Comparison of ENCODE assay signal across 8 cellular contexts in genomic region chr19:2425622-2426581, GRCh38. TPM values are rescaled to one million over a fixed set of nuclear protein-coding genes. Genes with fewer than 3 reads are reported as not detected.
A peak's percentile ranks its signal among the peaks of the same experiment; 100 is the strongest.
DNase-seq lines count a peak whose midpoint lies in the region; ATAC-seq and TF ChIP-seq lines count a peak whose summit lies in the region.

No MANE protein-coding gene starts in this region.

- H3K9me3 ChIP-seq in left lung (no peaks in the 10 kb centered on the region), thoracic aorta (no peaks in the 10 kb centered on the region)

- H3K27ac Mint-ChIP-seq in activated T-cell treated with anti-CD3 and anti-CD28 coated beads, Interleukin-2, amount 50 U/mL, for 72 hours: peak overlapping the region; percentile 50
- peak overlapping the region; percentile 98 for H3K27ac Mint-ChIP-seq in activated naive CD8-positive, alpha-beta T cell treated with anti-CD3 and anti-CD28 coated beads for 36 hours

- no peaks in the 10 kb centered on the region for H3K9me3 Mint-ChIP-seq in activated T-cell treated with anti-CD3 and anti-CD28 coated beads, Interleukin-2, amount 50 U/mL, for 72 hours
- no peaks in the 10 kb centered on the region for H3K9me3 Mint-ChIP-seq in activated naive CD8-positive, alpha-beta T cell treated with anti-CD3 and anti-CD28 coated beads for 36 hours

- no peaks in the 10 kb centered on the region for H3K27me3 ChIP-seq in left lung
- H3K27me3 ChIP-seq in thoracic aorta (replicated peaks; ENCODE audit: insufficient read depth): no peaks in the 10 kb centered on the region

- H3K4me1 ChIP-seq in left lung: peaks cover 18 to 38% of the 10 kb centered on the region in 2 donors
- peaks cover 8 to 34% of the 10 kb centered on the region in 2 donors for H3K4me1 ChIP-seq in thoracic aorta (ENCODE audit: control insufficient read depth in 1 of 2, low read depth in 2 of 2)

- no peak for ATAC-seq in activated T-cell treated with anti-CD3 and anti-CD28 coated beads, Interleukin-2, amount 50 U/mL, for 72 hours (replicated peaks in 1 of 2)
- ATAC-seq in left lung: no peak
- ATAC-seq in thoracic aorta (ENCODE audit: insufficient number of reproducible peaks, low FRiP score, low read depth): no peak
- ATAC-seq in HG02885 (IDR thresholded peaks at IDR 0.05; ENCODE audit: poor library complexity, unreplicated experiment): no peak

- H3K27ac ChIP-seq in left lung (no peak overlapping the region), thoracic aorta (no peak overlapping the region)

- peaks cover 1 to 2% of the 10 kb centered on the region in 2 donors for H3K36me3 Mint-ChIP-seq in activated T-cell treated with anti-CD3 and anti-CD28 coated beads, Interleukin-2, amount 50 U/mL, for 72 hours (ENCODE audit: insufficient read depth in 2 of 2)
- peaks cover 16% of the 10 kb centered on the region for H3K36me3 Mint-ChIP-seq in activated naive CD8-positive, alpha-beta T cell treated with anti-CD3 and anti-CD28 coated beads for 36 hours

- DNase-seq in activated T-cell treated with anti-CD3 and anti-CD28 coated beads, Interleukin-2, amount 50 U/mL, for 72 hours: no peak
- DNase-seq in activated T-cell treated with anti-CD3 and anti-CD28 coated beads, Interleukin-2, amount 50 U/mL, for 48 hours: no peak
- no peak for DNase-seq in activated naive CD8-positive, alpha-beta T cell treated with anti-CD3 and anti-CD28 coated beads for 36 hours
- DNase-seq in left lung (peak in 1 of 2 donors; percentile 56), thoracic aorta (ENCODE audit: low spot score) (no peak), NCI-H1092 (lab: John Stamatoyannopoulos, UW) (no peak), iPS-NIHi11 (ENCODE audit: low spot score) (no peak)

- intact Hi-C loops in left lung (cut with DNase I): no loop called here

- H3K4me1 Mint-ChIP-seq in activated T-cell treated with anti-CD3 and anti-CD28 coated beads, Interleukin-2, amount 50 U/mL, for 72 hours (ENCODE audit: low read depth): peaks cover 14% of the 10 kb centered on the region
- peaks cover 12% of the 10 kb centered on the region for H3K4me1 Mint-ChIP-seq in activated naive CD8-positive, alpha-beta T cell treated with anti-CD3 and anti-CD28 coated beads for 36 hours

- H3K4me3 ChIP-seq in left lung: peak overlapping the region; percentile 79 to 98
- H3K4me3 ChIP-seq in thoracic aorta: peak overlapping the region; percentile 79

- no peaks in the 10 kb centered on the region for H3K27me3 Mint-ChIP-seq in activated T-cell treated with anti-CD3 and anti-CD28 coated beads, Interleukin-2, amount 50 U/mL, for 72 hours (ENCODE audit: low read depth)
- H3K27me3 Mint-ChIP-seq in activated naive CD8-positive, alpha-beta T cell treated with anti-CD3 and anti-CD28 coated beads for 36 hours: no peaks in the 10 kb centered on the region

- TF ChIP-seq CTCF in left lung (IDR thresholded peaks at IDR 0.05): no peak
- no peak for TF ChIP-seq CTCF in thoracic aorta (IDR thresholded peaks at IDR 0.05)

- H3K36me3 ChIP-seq in left lung (peaks cover 0 to 37% of the 10 kb centered on the region in 2 donors), thoracic aorta (peaks cover 6% of the 10 kb centered on the region)

- H3K4me3 Mint-ChIP-seq in activated T-cell treated with anti-CD3 and anti-CD28 coated beads, Interleukin-2, amount 50 U/mL, for 72 hours: peak overlapping the region; percentile 91 to 93
- peak overlapping the region; percentile 94 for H3K4me3 Mint-ChIP-seq in activated naive CD8-positive, alpha-beta T cell treated with anti-CD3 and anti-CD28 coated beads for 36 hours

RNA-seq across cellular contexts. Expression of gene TIMM13, which starts 1.5 kb away (rescaled TPM):
- 10 to 100 TPM; 51.4 to 54.0 TPM for total RNA-seq in activated T-cell treated with anti-CD3 and anti-CD28 coated beads, Interleukin-2, amount 50 U/mL, for 72 hours
- total RNA-seq in activated naive CD8-positive, alpha-beta T cell treated with anti-CD3 and anti-CD28 coated beads for 36 hours: 100 to 1,000 TPM; 179 to 184 TPM
- 10 to 100 TPM; 69.1 to 98.0 TPM for total RNA-seq in left lung
- total RNA-seq in thoracic aorta: 10 to 100 TPM; 19.4 to 23.4 TPM

RNA-seq across cellular contexts. Expression of gene LMNB2, which starts 30.9 kb away (rescaled TPM):
- 10 to 100 TPM; 72.2 to 76.8 TPM for total RNA-seq in activated T-cell treated with anti-CD3 and anti-CD28 coated beads, Interleukin-2, amount 50 U/mL, for 72 hours
- total RNA-seq in activated naive CD8-positive, alpha-beta T cell treated with anti-CD3 and anti-CD28 coated beads for 36 hours: 100 to 1,000 TPM; 105 to 107 TPM
- total RNA-seq in left lung (10 to 100 TPM; 35.1 to 40.5 TPM), thoracic aorta (10 to 100 TPM; 23.6 to 43.3 TPM)

RNA-seq across cellular contexts. Expression of gene GADD45B, which starts 50.0 kb away (rescaled TPM):
- total RNA-seq in activated T-cell treated with anti-CD3 and anti-CD28 coated beads, Interleukin-2, amount 50 U/mL, for 72 hours: 10 to 100 TPM; 84.4 to 84.5 TPM
- 10 to 100 TPM; 83.0 to 97.2 TPM for total RNA-seq in activated naive CD8-positive, alpha-beta T cell treated with anti-CD3 and anti-CD28 coated beads for 36 hours
- total RNA-seq in left lung (10 to 100 TPM; 54.0 to 73.5 TPM), thoracic aorta (100 to 1,000 TPM; 430 to 498 TPM)

Comparison
In these comparisons a context has a peak if more than half of its experiments do, and no peak if none do; other contexts are left out.
1. RNA of gene GADD45B, which starts 50.0 kb away (total RNA-seq): 430 to 498 TPM in thoracic aorta; 83.0 to 97.2 TPM in activated naive CD8-positive, alpha-beta T cell treated with anti-CD3 and anti-CD28 coated beads for 36 hours, 84.4 to 84.5 TPM in activated T-cell treated with anti-CD3 and anti-CD28 coated beads, Interleukin-2, amount 50 U/mL, for 72 hours and 54.0 to 73.5 TPM in left lung; every median in the first group is over 4 times any median in the second.